ENCODE assay signal across 1 cellular context in genomic region chr17:17839792-17840707, GRCh38.
A peak's percentile ranks its signal among the peaks of the same experiment; 100 is the strongest.
TF ChIP-seq lines count a peak whose summit lies in the region.

No MANE protein-coding gene starts in this region.

TF ChIP-seq in K562, 482 proteins besides CTCF, POLR2A, EP300 and RAD21 (continued from another document and continues in another):
- TF ChIP-seq, protein P1, sequence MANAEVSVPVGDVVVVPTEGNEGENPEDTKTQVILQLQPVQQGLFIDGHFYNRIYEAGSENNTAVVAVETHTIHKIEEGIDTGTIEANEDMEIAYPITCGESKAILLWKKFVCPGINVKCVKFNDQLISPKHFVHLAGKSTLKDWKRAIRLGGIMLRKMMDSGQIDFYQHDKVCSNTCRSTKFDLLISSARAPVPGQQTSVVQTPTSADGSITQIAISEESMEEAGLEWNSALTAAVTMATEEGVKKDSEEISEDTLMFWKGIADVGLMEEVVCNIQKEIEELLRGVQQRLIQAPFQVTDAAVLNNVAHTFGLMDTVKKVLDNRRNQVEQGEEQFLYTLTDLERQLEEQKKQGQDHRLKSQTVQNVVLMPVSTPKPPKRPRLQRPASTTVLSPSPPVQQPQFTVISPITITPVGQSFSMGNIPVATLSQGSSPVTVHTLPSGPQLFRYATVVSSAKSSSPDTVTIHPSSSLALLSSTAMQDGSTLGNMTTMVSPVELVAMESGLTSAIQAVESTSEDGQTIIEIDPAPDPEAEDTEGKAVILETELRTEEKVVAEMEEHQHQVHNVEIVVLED (CRISPR knock-in tag; IDR thresholded peaks at IDR 0.05) = peak; percentile 75
- no peak for TF ChIP-seq RFX7 (CRISPR knock-in tag; IDR thresholded peaks at IDR 0.05)
- TF ChIP-seq JUNB (CRISPR knock-in tag; conservative IDR thresholded peaks at IDR 0.05) = peak; percentile 37; the same call in 1 of the 2 replicates
- no peak for TF ChIP-seq EWSR1 (IDR thresholded peaks at IDR 0.05; ENCODE audit: borderline replicate concordance, low read depth, partially characterized antibody)
- TF ChIP-seq NR3C1 (CRISPR knock-in tag; IDR thresholded peaks at IDR 0.05) = no peak
- TF ChIP-seq MAX (CRISPR knock-in tag; IDR thresholded peaks at IDR 0.05) = no peak
- TF ChIP-seq, protein P2, sequence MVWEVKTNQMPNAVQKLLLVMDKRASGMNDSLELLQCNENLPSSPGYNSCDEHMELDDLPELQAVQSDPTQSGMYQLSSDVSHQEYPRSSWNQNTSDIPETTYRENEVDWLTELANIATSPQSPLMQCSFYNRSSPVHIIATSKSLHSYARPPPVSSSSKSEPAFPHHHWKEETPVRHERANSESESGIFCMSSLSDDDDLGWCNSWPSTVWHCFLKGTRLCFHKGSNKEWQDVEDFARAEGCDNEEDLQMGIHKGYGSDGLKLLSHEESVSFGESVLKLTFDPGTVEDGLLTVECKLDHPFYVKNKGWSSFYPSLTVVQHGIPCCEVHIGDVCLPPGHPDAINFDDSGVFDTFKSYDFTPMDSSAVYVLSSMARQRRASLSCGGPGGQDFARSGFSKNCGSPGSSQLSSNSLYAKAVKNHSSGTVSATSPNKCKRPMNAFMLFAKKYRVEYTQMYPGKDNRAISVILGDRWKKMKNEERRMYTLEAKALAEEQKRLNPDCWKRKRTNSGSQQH (CRISPR knock-in tag; IDR thresholded peaks at IDR 0.05) = 0 out of 2 replicates have a peak, but pooled peaks have one; percentile 31
- TF ChIP-seq ZNF699 (CRISPR knock-in tag; IDR thresholded peaks at IDR 0.05; ENCODE audit: insufficient replicate concordance) = no peak
- TF ChIP-seq, protein P3, sequence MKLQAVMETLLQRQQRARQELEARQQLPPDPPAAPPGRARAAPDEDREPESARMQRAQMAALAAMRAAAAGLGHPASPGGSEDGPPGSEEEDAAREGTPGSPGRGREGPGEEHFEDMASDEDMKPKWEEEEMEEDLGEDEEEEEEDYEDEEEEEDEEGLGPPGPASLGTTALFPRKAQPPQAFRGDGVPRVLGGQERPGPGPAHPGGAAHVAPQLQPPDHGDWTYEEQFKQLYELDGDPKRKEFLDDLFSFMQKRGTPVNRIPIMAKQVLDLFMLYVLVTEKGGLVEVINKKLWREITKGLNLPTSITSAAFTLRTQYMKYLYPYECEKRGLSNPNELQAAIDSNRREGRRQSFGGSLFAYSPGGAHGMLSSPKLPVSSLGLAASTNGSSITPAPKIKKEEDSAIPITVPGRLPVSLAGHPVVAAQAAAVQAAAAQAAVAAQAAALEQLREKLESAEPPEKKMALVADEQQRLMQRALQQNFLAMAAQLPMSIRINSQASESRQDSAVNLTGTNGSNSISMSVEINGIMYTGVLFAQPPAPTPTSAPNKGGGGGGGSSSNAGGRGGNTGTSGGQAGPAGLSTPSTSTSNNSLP (IDR thresholded peaks at IDR 0.05; ENCODE audit: borderline replicate concordance, low read depth, low read length) = no peak
- peak; percentile 90 for TF ChIP-seq VEZF1 (CRISPR knock-in tag; IDR thresholded peaks at IDR 0.05)
- TF ChIP-seq ZBTB2 (IDR thresholded peaks at IDR 0.05) = no peak
- TF ChIP-seq, protein P4, sequence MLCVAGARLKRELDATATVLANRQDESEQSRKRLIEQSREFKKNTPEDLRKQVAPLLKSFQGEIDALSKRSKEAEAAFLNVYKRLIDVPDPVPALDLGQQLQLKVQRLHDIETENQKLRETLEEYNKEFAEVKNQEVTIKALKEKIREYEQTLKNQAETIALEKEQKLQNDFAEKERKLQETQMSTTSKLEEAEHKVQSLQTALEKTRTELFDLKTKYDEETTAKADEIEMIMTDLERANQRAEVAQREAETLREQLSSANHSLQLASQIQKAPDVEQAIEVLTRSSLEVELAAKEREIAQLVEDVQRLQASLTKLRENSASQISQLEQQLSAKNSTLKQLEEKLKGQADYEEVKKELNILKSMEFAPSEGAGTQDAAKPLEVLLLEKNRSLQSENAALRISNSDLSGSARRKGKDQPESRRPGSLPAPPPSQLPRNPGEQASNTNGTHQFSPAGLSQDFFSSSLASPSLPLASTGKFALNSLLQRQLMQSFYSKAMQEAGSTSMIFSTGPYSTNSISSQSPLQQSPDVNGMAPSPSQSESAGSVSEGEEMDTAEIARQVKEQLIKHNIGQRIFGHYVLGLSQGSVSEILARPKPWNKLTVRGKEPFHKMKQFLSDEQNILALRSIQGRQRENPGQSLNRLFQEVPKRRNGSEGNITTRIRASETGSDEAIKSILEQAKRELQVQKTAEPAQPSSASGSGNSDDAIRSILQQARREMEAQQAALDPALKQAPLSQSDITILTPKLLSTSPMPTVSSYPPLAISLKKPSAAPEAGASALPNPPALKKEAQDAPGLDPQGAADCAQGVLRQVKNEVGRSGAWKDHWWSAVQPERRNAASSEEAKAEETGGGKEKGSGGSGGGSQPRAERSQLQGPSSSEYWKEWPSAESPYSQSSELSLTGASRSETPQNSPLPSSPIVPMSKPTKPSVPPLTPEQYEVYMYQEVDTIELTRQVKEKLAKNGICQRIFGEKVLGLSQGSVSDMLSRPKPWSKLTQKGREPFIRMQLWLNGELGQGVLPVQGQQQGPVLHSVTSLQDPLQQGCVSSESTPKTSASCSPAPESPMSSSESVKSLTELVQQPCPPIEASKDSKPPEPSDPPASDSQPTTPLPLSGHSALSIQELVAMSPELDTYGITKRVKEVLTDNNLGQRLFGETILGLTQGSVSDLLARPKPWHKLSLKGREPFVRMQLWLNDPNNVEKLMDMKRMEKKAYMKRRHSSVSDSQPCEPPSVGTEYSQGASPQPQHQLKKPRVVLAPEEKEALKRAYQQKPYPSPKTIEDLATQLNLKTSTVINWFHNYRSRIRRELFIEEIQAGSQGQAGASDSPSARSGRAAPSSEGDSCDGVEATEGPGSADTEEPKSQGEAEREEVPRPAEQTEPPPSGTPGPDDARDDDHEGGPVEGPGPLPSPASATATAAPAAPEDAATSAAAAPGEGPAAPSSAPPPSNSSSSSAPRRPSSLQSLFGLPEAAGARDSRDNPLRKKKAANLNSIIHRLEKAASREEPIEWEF (CRISPR knock-in tag; IDR thresholded peaks at IDR 0.05) = no peak
- TF ChIP-seq CREBBP (IDR thresholded peaks at IDR 0.05; ENCODE audit: low read depth, low read length) = no peak
- TF ChIP-seq STAT5A (IDR thresholded peaks at IDR 0.05; ENCODE audit: borderline replicate concordance, low read length) = no peak
- no peak for TF ChIP-seq SETDB1 (IDR thresholded peaks at IDR 0.05; ENCODE audit: low read length)
- TF ChIP-seq ZKSCAN8 (CRISPR knock-in tag; IDR thresholded peaks at IDR 0.05) = no peak
- TF ChIP-seq POLR2H (tag; IDR thresholded peaks at IDR 0.05; ENCODE audit: low read depth) = peak; percentile 83
- TF ChIP-seq MYBL2 (IDR thresholded peaks at IDR 0.05; ENCODE audit: low read depth) = no peak
- TF ChIP-seq MYBL2 (CRISPR knock-in tag; IDR thresholded peaks at IDR 0.05; ENCODE audit: borderline replicate concordance) = no peak
- TF ChIP-seq TAF1 (IDR thresholded peaks at IDR 0.05; ENCODE audit: control insufficient read depth, extremely low read depth, insufficient read depth, low read length, severe bottlenecking) = peak; percentile 85
- TF ChIP-seq CBX5 (IDR thresholded peaks at IDR 0.05; ENCODE audit: borderline replicate concordance, low read depth) = no peak
- no peak; the same call in 1 of the 2 replicates for TF ChIP-seq ZNF239 (CRISPR knock-in tag; IDR thresholded peaks at IDR 0.05)
- no peak for TF ChIP-seq GATA2 (CRISPR knock-in tag; IDR thresholded peaks at IDR 0.05)
- TF ChIP-seq TCF3 (CRISPR knock-in tag; IDR thresholded peaks at IDR 0.05) = no peak
- peak; percentile 76; the same call in 1 of the 2 replicates for TF ChIP-seq GTF2E2 (tag; IDR thresholded peaks at IDR 0.05)
- peak; percentile 58; the same call in 1 of the 2 replicates for TF ChIP-seq POLR2AphosphoS5 (IDR thresholded peaks at IDR 0.05; ENCODE audit: control insufficient read depth, insufficient read depth, low read depth, low read length)
- no peak for TF ChIP-seq PHB (CRISPR knock-in tag; IDR thresholded peaks at IDR 0.05)
- TF ChIP-seq, protein P5, sequence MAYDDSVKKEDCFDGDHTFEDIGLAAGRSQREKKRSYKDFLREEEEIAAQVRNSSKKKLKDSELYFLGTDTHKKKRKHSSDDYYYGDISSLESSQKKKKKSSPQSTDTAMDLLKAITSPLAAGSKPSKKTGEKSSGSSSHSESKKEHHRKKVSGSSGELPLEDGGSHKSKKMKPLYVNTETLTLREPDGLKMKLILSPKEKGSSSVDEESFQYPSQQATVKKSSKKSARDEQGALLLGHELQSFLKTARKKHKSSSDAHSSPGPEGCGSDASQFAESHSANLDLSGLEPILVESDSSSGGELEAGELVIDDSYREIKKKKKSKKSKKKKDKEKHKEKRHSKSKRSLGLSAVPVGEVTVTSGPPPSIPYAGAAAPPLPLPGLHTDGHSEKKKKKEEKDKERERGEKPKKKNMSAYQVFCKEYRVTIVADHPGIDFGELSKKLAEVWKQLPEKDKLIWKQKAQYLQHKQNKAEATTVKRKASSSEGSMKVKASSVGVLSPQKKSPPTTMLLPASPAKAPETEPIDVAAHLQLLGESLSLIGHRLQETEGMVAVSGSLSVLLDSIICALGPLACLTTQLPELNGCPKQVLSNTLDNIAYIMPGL (CRISPR knock-in tag; IDR thresholded peaks at IDR 0.05) = no peak
- TF ChIP-seq U2AF1 (optimal IDR thresholded peaks at IDR 0.05; ENCODE audit: low read depth, low read length) = no peak
- TF ChIP-seq, protein P6, sequence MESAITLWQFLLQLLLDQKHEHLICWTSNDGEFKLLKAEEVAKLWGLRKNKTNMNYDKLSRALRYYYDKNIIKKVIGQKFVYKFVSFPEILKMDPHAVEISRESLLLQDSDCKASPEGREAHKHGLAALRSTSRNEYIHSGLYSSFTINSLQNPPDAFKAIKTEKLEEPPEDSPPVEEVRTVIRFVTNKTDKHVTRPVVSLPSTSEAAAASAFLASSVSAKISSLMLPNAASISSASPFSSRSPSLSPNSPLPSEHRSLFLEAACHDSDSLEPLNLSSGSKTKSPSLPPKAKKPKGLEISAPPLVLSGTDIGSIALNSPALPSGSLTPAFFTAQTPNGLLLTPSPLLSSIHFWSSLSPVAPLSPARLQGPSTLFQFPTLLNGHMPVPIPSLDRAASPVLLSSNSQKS (CRISPR knock-in tag; IDR thresholded peaks at IDR 0.05) = no peak
- no peak for TF ChIP-seq TRIM24 (IDR thresholded peaks at IDR 0.05)
- no peak for TF ChIP-seq MCM3 (IDR thresholded peaks at IDR 0.05)
- no peak for TF ChIP-seq ETV6 (IDR thresholded peaks at IDR 0.05; ENCODE audit: borderline replicate concordance in 1 of 2, low read depth in 2 of 2, low read length in 1 of 2)
- no peak for TF ChIP-seq ETV6 (CRISPR knock-in tag; IDR thresholded peaks at IDR 0.05; ENCODE audit: borderline replicate concordance)
- no peak for TF ChIP-seq HES1 (IDR thresholded peaks at IDR 0.05; ENCODE audit: low read depth)
- no peak for TF ChIP-seq NR1H2 (CRISPR knock-in tag; IDR thresholded peaks at IDR 0.05)
- TF ChIP-seq POLR3A (IDR thresholded peaks at IDR 0.05; ENCODE audit: borderline replicate concordance, extremely low read depth, insufficient read depth, insufficient read length) = no peak
- TF ChIP-seq ARID4B (CRISPR knock-in tag; IDR thresholded peaks at IDR 0.05) = peak; percentile 42; the same call in 1 of the 2 replicates
